Comparison of ENCODE assay signal across 17 cellular contexts in genomic region chr9:37947431-37947830, GRCh38.
"Had no signal": no experiment of that assay in that cellular context is flagged by ENCODE, and none has a peak within 500 bp of the region (broad histone marks: within the 10 kb centered on the region; RNA-seq: fewer than 3 reads in every experiment).

No MANE protein-coding gene starts in this region.

- H3K9me3 Mint-ChIP-seq: activated B cell treated with CpG ODN at 0.5 μM for 24 hours; activated CD4-positive, alpha-beta memory T cell treated with anti-CD3 and anti-CD28 coated beads, Interleukin-2, amount 10 ng/mL, durations not matched to agents 7 days and 5 days; activated naive CD4-positive, alpha-beta T cell treated with anti-CD3 and anti-CD28 coated beads, Interleukin-2, amount 10 ng/mL, durations not matched to agents 7 days and 5 days; activated T-cell treated with anti-CD3 and anti-CD28 coated beads, Interleukin-2, amount 50 U/mL, for 24 hours had no signal

- H3K27me3 Mint-ChIP-seq: activated CD4-positive, alpha-beta memory T cell treated with anti-CD3 and anti-CD28 coated beads, Interleukin-2, amount 10 ng/mL, durations not matched to agents 7 days and 5 days; activated naive CD4-positive, alpha-beta T cell treated with anti-CD3 and anti-CD28 coated beads, Interleukin-2, amount 10 ng/mL, durations not matched to agents 7 days and 5 days; activated T-cell treated with anti-CD3 and anti-CD28 coated beads, Interleukin-2, amount 50 U/mL, for 24 hours had no signal

- H3K36me3 Mint-ChIP-seq: activated naive CD4-positive, alpha-beta T cell treated with anti-CD3 and anti-CD28 coated beads, Interleukin-2, amount 10 ng/mL, durations not matched to agents 7 days and 5 days had no signal

- H3K4me3 Mint-ChIP-seq: activated B cell treated with CpG ODN at 0.5 μM for 24 hours; activated CD4-positive, alpha-beta memory T cell treated with anti-CD3 and anti-CD28 coated beads, Interleukin-2, amount 10 ng/mL, durations not matched to agents 7 days and 5 days; activated naive CD4-positive, alpha-beta T cell treated with anti-CD3 and anti-CD28 coated beads, Interleukin-2, amount 10 ng/mL, durations not matched to agents 7 days and 5 days; activated T-cell treated with anti-CD3 and anti-CD28 coated beads, Interleukin-2, amount 50 U/mL, for 24 hours had no signal

- H3K27ac Mint-ChIP-seq: activated B cell treated with CpG ODN at 0.5 μM for 24 hours; activated CD4-positive, alpha-beta memory T cell treated with anti-CD3 and anti-CD28 coated beads, Interleukin-2, amount 10 ng/mL, durations not matched to agents 7 days and 5 days; activated naive CD4-positive, alpha-beta T cell treated with anti-CD3 and anti-CD28 coated beads, Interleukin-2, amount 10 ng/mL, durations not matched to agents 7 days and 5 days; activated T-cell treated with anti-CD3 and anti-CD28 coated beads, Interleukin-2, amount 50 U/mL, for 24 hours had no signal

- DNase-seq: activated B cell treated with CpG ODN at 0.5 μM for 24 hours; activated CD4-positive, alpha-beta memory T cell treated with anti-CD3 and anti-CD28 coated beads, Interleukin-2, amount 10 ng/mL, durations not matched to agents 7 days and 5 days; activated CD4-positive, alpha-beta T cell treated with anti-CD3 and anti-CD28 coated beads for 48 hours; activated naive CD4-positive, alpha-beta T cell treated with anti-CD3 and anti-CD28 coated beads, Interleukin-2, amount 10 ng/mL, durations not matched to agents 7 days and 5 days; activated T-cell treated with anti-CD3 and anti-CD28 coated beads, Interleukin-2, amount 50 U/mL, for 24 hours; aorta; cortex of kidney; gastrocnemius medialis; head of caudate nucleus; stimulated activated CD8-positive, alpha-beta memory T cell treated with anti-CD3 and anti-CD28 coated beads, Interleukin-4, amount 100 ng/mL, for 48 hours; stimulated activated naive CD8-positive, alpha-beta T cell treated with anti-CD3 and anti-CD28 coated beads, Interleukin-15, Interleukin-2, amounts not matched to agents 100 U/mL and 50 U/mL, for 24 hours; T-helper 1 cell; T-helper 9 cell had no signal

- H3K36me3 ChIP-seq: gastrocnemius medialis had no signal

- ATAC-seq: gastrocnemius medialis; pancreas; sciatic nerve; stimulated activated naive CD8-positive, alpha-beta T cell treated with anti-CD3 and anti-CD28 coated beads, Interleukin-15, Interleukin-2, amounts not matched to agents 100 U/mL and 50 U/mL, for 24 hours had no signal

- H3K4me1 Mint-ChIP-seq: activated B cell treated with CpG ODN at 0.5 μM for 24 hours; activated naive CD4-positive, alpha-beta T cell treated with anti-CD3 and anti-CD28 coated beads, Interleukin-2, amount 10 ng/mL, durations not matched to agents 7 days and 5 days had no signal

- H3K9me3 ChIP-seq: gastrocnemius medialis, left lung, pancreas, tibial nerve had no signal

- H3K4me3 ChIP-seq: gastrocnemius medialis, left lung, pancreas, tibial nerve had no signal

- H3K27ac ChIP-seq: gastrocnemius medialis, pancreas, tibial nerve had no signal

- H3K27me3 ChIP-seq: gastrocnemius medialis, left lung, pancreas, tibial nerve had no signal

- H3K4me1 ChIP-seq: gastrocnemius medialis had no signal
